ENCODE assay signal across 8 cellular contexts in the genomic region with DNA sequence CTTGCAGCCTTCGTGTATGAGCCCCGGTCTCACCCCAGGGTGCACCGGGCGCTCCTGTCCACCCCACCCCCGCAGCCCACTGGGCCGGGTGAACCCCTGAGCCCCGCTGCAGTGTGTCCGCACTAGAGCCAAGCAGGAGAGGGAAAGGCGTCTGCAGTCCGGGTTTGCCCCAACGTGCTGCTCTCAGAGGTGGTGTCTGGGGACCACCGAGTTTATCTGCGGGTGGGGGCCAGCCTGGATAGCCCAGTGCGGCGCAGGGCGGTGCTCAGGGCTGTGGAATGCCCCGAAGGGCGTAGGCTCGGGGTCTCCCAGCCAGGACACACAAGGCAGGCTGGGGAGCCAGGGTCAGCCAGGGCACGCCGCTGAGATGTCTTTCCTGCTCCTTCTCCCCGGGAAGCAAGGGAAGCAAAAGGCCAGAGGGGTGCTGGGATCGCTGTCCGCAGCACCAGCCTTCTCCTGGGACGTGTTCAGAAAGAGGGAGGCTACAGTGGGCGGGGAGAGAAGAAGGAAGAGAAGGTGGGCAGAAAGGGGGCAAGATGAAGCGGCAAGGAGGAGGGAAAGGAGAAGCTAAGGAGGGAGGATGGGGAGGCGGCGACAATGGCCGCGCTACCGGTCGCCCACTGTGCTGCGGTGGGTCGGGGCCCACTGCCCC. TPM values are rescaled to one million over a fixed set of nuclear protein-coding genes. Genes with fewer than 3 reads are reported as not detected.
DNase-seq lines count a peak whose midpoint lies in the region; ATAC-seq and TF ChIP-seq lines count a peak whose summit lies in the region.

No MANE protein-coding gene starts in this region.

- H3K27me3 ChIP-seq in body of pancreas: no peaks in the 10 kb centered on the region
- H3K27me3 ChIP-seq in kidney epithelial cell (ENCODE audit: control insufficient read depth, insufficient read depth, low read length): no peaks in the 10 kb centered on the region

- H3K27me3 Mint-ChIP-seq in activated naive CD4-positive, alpha-beta T cell treated with anti-CD3 and anti-CD28 coated beads, Interleukin-2, amount 50 U/mL, for 24 hours: no peaks in the 10 kb centered on the region

- DNase-seq in activated naive CD4-positive, alpha-beta T cell treated with Interleukin-2 at 50 U/mL for 16 hours: no peak
- DNase-seq in body of pancreas (peak in 3 of 4 donors; percentile 23 to 36 (median 31)), kidney epithelial cell (ENCODE audit: low read depth) (peak; percentile 21), KG1 (lab: John Stamatoyannopoulos, UW) (no peak), NCI-H2196 treated with DMSO at 0.1 percent for 48 hours (lab: John Stamatoyannopoulos, UW; ENCODE audit: unreplicated experiment) (no peak)

- no peaks in the 10 kb centered on the region for H3K9me3 Mint-ChIP-seq in activated naive CD4-positive, alpha-beta T cell treated with anti-CD3 and anti-CD28 coated beads, Interleukin-2, amount 50 U/mL, for 24 hours

- peaks cover 14% of the 10 kb centered on the region for H3K4me1 ChIP-seq in body of pancreas

- H3K4me3 ChIP-seq in body of pancreas (peak overlapping the region; percentile 30 to 36), kidney epithelial cell (ENCODE audit: low read depth, low read length) (peak overlapping the region; percentile 61)

- H3K36me3 ChIP-seq in body of pancreas (replicated peaks in 1 of 2; ENCODE audit: insufficient read depth in 1 of 2, low read depth in 2 of 2) (no peaks in the 10 kb centered on the region), kidney epithelial cell (ENCODE audit: control insufficient read depth, insufficient read depth, low read length) (no peaks in the 10 kb centered on the region)

- peak overlapping the region; percentile 77 for H3K4me3 Mint-ChIP-seq in activated naive CD4-positive, alpha-beta T cell treated with anti-CD3 and anti-CD28 coated beads, Interleukin-2, amount 50 U/mL, for 24 hours

- 7 to 27% methylated on average over 15 to 35 of the region's 35 CpGs for WGBS in body of pancreas, 2 donors

- H3K36me3 Mint-ChIP-seq in activated naive CD4-positive, alpha-beta T cell treated with anti-CD3 and anti-CD28 coated beads, Interleukin-2, amount 50 U/mL, for 24 hours: no peaks in the 10 kb centered on the region

- H3K27ac Mint-ChIP-seq in activated naive CD4-positive, alpha-beta T cell treated with anti-CD3 and anti-CD28 coated beads, Interleukin-2, amount 50 U/mL, for 24 hours: peak overlapping the region; percentile 49

- intact Hi-C loops in body of pancreas (cut with DNase I): no loop called here

- peak; percentile 15 for ATAC-seq in body of pancreas
- ATAC-seq in HG03460 (IDR thresholded peaks at IDR 0.05; ENCODE audit: unreplicated experiment): no peak

- no peaks in the 10 kb centered on the region for H3K9me3 ChIP-seq in body of pancreas

- peaks cover 20% of the 10 kb centered on the region for H3K4me1 Mint-ChIP-seq in activated naive CD4-positive, alpha-beta T cell treated with anti-CD3 and anti-CD28 coated beads, Interleukin-2, amount 50 U/mL, for 24 hours

- TF ChIP-seq CTCF in body of pancreas (IDR thresholded peaks at IDR 0.05): no peak
- no peak for TF ChIP-seq CTCF in kidney epithelial cell (IDR thresholded peaks at IDR 0.05; ENCODE audit: insufficient read depth, low read length, poor library complexity, severe bottlenecking)

- H3K27ac ChIP-seq in body of pancreas (peak overlapping the region in 3 of 4 donors; percentile 48 to 66 (median 59)), temporal lobe (ENCODE audit: low read depth, low read length) (peak overlapping the region; percentile 69)

- TF ChIP-seq POLR2A in body of pancreas (IDR thresholded peaks at IDR 0.05): no peak

RNA-seq across cellular contexts. Expression of a gene that starts 56.6 kb away (rescaled TPM):
- total RNA-seq in body of pancreas: not detected
- 0.21 and 0.27 TPM in 2 replicates for total RNA-seq in kidney epithelial cell
- total RNA-seq in temporal lobe: under 0.01 TPM

Comparison
In these comparisons a context has a peak if more than half of its experiments do, and no peak if none do; other contexts are left out.
1. DNase-seq: peak in body of pancreas (3 of 4) and kidney epithelial cell (single experiment); none in activated naive CD4-positive, alpha-beta T cell treated with Interleukin-2 at 50 U/mL for 16 hours (single experiment), KG1 (single experiment) and NCI-H2196 treated with DMSO at 0.1 percent for 48 hours (single experiment).